Comparison of ENCODE assay signal across 18 cellular contexts in the genomic region with DNA sequence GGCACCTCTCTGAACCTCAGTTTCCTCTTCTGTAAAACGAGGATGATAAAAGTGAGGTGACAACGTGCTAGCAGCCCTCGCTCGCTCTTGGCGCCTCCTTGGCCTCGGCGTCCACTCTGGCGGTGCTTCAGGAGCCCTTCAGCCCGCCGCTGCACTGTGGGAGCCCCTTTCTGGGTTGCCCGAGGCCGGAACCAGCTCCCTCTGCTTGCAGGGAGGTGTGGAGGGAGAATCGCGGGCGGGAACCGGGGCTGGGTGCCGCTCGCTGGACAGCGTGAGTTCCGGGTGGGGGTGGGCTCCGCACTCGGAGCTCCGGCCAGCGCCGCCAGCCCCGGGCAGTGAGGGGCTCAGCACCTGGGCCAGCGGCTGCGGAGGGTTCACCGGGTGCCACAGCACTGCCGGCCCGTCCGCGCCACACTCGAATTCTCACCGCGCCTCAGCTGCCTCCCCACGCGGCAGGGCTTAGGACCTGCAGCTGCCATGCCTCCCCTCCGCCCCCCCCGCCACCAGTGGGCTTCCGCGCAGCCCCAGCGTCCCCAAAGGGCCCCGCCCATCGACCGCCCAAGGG.
"Had no signal": no experiment of that assay in that cellular context is flagged by ENCODE, and none has a peak within 500 bp of the region (broad histone marks: within the 10 kb centered on the region; RNA-seq: fewer than 3 reads in every experiment).

No MANE protein-coding gene starts in this region.

- H3K27ac Mint-ChIP-seq: naive B cell, nephron, type B pancreatic cell had no signal

- DNase-seq: cortex of kidney; effector memory CD4-positive, alpha-beta T cell; heart left ventricle; kidney glomerular epithelial cell; mesendoderm; naive B cell; psoas muscle; retina; right lobe of liver; spleen; stimulated activated CD4-positive, alpha-beta T cell treated with anti-CD3 and anti-CD28 coated beads, Interleukin-15, amount 100 ng/mL, for 24 hours; stimulated activated CD4-positive, alpha-beta T cell treated with anti-CD3 and anti-CD28 coated beads, Interleukin-2, amount 100 ng/mL, for 24 hours; stimulated activated CD4-positive, alpha-beta T cell treated with anti-CD3 and anti-CD28 coated beads, Interleukin-4, amount 100 ng/mL, for 4 hours; stimulated activated naive CD4-positive, alpha-beta T cell; uterus had no signal

- H3K4me3 Mint-ChIP-seq: naive B cell, nephron, type B pancreatic cell had no signal

- H3K27me3 Mint-ChIP-seq: type B pancreatic cell had no signal

- H3K27ac ChIP-seq: heart left ventricle, psoas muscle, right lobe of liver, spleen, uterus had no signal

- H3K36me3 ChIP-seq: heart left ventricle, right lobe of liver, spleen, uterus had no signal

- H3K4me3 ChIP-seq: heart left ventricle, psoas muscle, right lobe of liver, spleen, uterus had no signal

- H3K4me1 ChIP-seq: psoas muscle, spleen, uterus had no signal

- H3K4me1 Mint-ChIP-seq: naive B cell, nephron had no signal

- ATAC-seq: esophagus mucosa, heart left ventricle, psoas muscle, right lobe of liver had no signal

- H3K9me3 ChIP-seq: heart left ventricle, psoas muscle, right lobe of liver, uterus had no signal

- H3K27me3 ChIP-seq: heart left ventricle, right lobe of liver, spleen, uterus had no signal

- H3K9me3 Mint-ChIP-seq: nephron, type B pancreatic cell had no signal

- H3K36me3 Mint-ChIP-seq: naive B cell, type B pancreatic cell had no signal
